ENCODE assay signal across 24 cellular contexts in the genomic region with DNA sequence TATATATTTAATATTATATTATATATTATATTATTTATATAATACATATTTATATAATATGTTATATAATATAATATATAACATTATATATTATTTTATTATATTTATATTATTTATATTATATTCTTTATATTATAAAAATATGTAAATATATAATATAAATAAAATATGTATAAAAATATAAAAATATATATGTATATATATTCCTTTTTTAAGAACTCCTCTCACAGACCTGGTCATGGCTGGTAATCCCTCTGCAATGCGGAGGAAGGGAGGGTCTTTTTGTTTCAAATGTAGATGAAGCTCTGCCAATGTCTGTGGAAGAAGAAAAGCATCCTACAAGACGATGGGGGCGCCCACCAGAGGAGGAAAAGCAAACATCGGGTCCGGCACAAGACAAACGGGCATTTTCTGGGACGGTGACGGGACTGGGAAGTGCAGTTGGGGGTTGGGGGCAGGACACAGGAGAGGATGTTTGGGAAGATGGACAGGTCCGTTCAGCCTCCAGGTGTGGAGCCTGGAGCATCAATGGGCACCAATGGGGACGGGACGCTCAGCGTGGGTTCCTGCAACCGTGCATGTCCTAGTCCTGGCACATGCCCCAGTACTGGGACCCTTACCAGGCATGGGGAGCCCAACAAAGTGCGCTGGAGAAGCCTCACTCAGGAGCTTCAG.
"Had no signal": no experiment of that assay in that cellular context is flagged by ENCODE, and none has a peak within 500 bp of the region (broad histone marks: within the 10 kb centered on the region; RNA-seq: fewer than 3 reads in every experiment).

No MANE protein-coding gene starts in this region.

- ATAC-seq: activated naive CD4-positive, alpha-beta T cell treated with anti-CD3 and anti-CD28 coated beads, Interleukin-2, amount 50 U/mL, for 72 hours; esophagus mucosa; left colon; mucosa of descending colon; T-cell had no signal

- H3K27me3 Mint-ChIP-seq: memory B cell had no signal

- H3K27me3 ChIP-seq: ascending aorta, brain microvascular endothelial cell, upper lobe of left lung had no signal

- H3K4me1 Mint-ChIP-seq: memory B cell, T-cell had no signal

- H3K4me1 ChIP-seq: spleen, upper lobe of left lung had no signal

- H3K4me3 ChIP-seq: ascending aorta, mucosa of descending colon, spleen, upper lobe of left lung had no signal

- H3K36me3 ChIP-seq: ascending aorta, brain microvascular endothelial cell, spleen, upper lobe of left lung, WERI-Rb-1 had no signal

- H3K27ac ChIP-seq: ascending aorta, brain microvascular endothelial cell, spleen, upper lobe of left lung, WERI-Rb-1 had no signal

- H3K27ac Mint-ChIP-seq: activated naive CD4-positive, alpha-beta T cell treated with anti-CD3 and anti-CD28 coated beads, Interleukin-2, amount 50 U/mL, for 72 hours; memory B cell; progenitor cell of endocrine pancreas; T-cell; T-helper 2 cell treated with Interferon-gamma antibody and Interleukin-4, amounts not matched to agents 5 μg/mL and 100 μg/mL, for 36 hours had no signal

- DNase-seq: activated CD4-positive, alpha-beta T cell treated with anti-CD3 and anti-CD28 coated beads for 1 hour; activated T-cell treated with anti-CD3 and anti-CD28 coated beads, Interleukin-2, amount 50 U/mL, for 1 hour; brain microvascular endothelial cell; caudate nucleus; dermis blood vessel endothelial cell; effector CD8-positive, alpha-beta T cell; foreskin melanocyte; hippocampal formation; islet precursor cell; left colon; mucosa of descending colon; spleen; stimulated activated CD4-positive, alpha-beta T cell treated with anti-CD3 and anti-CD28 coated beads, Interleukin-4, amount 100 ng/mL, for 1 hour; stimulated activated naive CD4-positive, alpha-beta T cell; T-cell; upper lobe of left lung; WERI-Rb-1 had no signal

- H3K9me3 ChIP-seq: ascending aorta, upper lobe of left lung had no signal

- FAIRE-seq: endothelial cell of umbilical vein had no signal

- H3K4me3 Mint-ChIP-seq: memory B cell; T-cell; T-helper 2 cell treated with Interferon-gamma antibody and Interleukin-4, amounts not matched to agents 5 μg/mL and 100 μg/mL, for 36 hours had no signal

- H3K36me3 Mint-ChIP-seq: memory B cell, T-cell had no signal
